ENCODE assay signal across 19 cellular contexts in the genomic region with DNA sequence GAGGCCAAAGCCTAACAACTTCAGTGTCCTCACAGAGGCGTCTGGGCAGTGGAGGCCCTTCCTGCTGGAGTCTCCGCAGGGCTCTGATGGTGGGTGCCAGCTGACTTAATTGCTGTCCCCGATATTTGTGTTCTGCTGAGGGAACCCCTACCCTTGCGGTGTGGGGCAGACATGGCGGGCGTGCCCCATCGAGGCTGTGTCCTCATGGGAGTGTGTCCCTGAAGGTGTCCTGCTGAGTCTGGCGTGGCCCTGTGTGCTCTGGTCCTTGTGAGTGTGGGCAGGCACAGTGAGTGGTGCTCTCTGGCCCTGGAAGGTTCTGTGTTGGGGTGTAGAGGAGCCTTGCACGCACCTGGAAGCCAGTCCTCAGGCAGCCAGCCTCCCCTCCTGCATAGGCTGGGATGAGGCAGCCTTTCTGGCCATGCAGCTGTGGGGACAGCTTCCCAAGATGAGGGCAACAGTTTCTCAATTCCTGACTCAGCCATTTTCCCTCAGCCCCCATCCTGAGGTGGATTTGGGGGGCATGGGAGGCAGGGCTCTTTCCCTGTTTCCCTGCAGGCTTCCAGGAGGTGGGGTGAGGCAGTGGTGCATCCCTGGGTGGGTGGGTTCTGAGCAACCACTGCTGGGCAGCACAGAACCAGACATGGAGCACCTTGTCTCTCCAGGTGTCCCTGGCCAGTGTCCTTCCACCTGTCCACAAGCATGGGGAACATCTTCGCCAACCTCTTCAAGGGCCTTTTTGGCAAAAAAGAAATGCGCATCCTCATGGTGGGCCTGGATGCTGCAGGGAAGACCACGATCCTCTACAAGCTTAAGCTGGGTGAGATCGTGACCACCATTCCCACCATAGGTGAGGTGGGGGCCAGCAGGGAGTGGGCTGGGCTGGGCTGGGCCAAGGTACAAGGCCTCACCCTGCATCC. TPM values are rescaled to one million over a fixed set of nuclear protein-coding genes. Genes with fewer than 3 reads are reported as not detected.
DNase-seq lines count a peak whose midpoint lies in the region; ATAC-seq and TF ChIP-seq lines count a peak whose summit lies in the region.
"Had no signal": no experiment of that assay in that cellular context is flagged by ENCODE, and none has a peak within 500 bp of the region (broad histone marks: within the 10 kb centered on the region; RNA-seq: fewer than 3 reads in every experiment).

No MANE protein-coding gene starts in this region.

- H3K4me2 ChIP-seq in trophoblast cell (ENCODE audit: low read length), result no peak overlapping the region

- CTCF ChIA-PET in activated CD4-positive, alpha-beta T cell treated with anti-CD3 and anti-CD28 coated beads for 36 hours (lab: Charles Lee), result no interaction called here
- CTCF ChIA-PET in GM10248 (lab: Yijun Ruan, JAX), result interaction anchor here (1.6 kb wide), 1 partner anchor 13 kb away, joined by 3 read pairs; no protein-coding TSS in a partner anchor

- peaks cover 40% of the 10 kb centered on the region for H3K79me2 ChIP-seq in trophoblast cell (ENCODE audit: control insufficient read depth, insufficient read depth, low read length, poor library complexity)

- H3K27me3 ChIP-seq in trophoblast cell (ENCODE audit: insufficient read depth, low read length), result no peaks in the 10 kb centered on the region
- H3K27me3 ChIP-seq in testis, result no peaks in the 10 kb centered on the region
- no peaks in the 10 kb centered on the region for H3K27me3 ChIP-seq in aorta (ENCODE audit: control insufficient read depth in 1 of 2, insufficient read depth in 2 of 2, low read length in 1 of 2)
- H3K27me3 ChIP-seq: gastrocnemius medialis, right atrium auricular region had no signal

- H3K4ac ChIP-seq in trophoblast cell (ENCODE audit: low read depth, low read length), result peak overlapping the region; percentile 69

- H3K27ac Mint-ChIP-seq in activated CD4-positive, alpha-beta T cell treated with anti-CD3 and anti-CD28 coated beads for 36 hours, result no peak overlapping the region
- peak overlapping the region; percentile 70 for H3K27ac Mint-ChIP-seq in central memory CD8-positive, alpha-beta T cell (ENCODE audit: low read depth)
- H3K27ac Mint-ChIP-seq: nephron had no signal

- ATAC-seq in activated CD4-positive, alpha-beta T cell treated with anti-CD3 and anti-CD28 coated beads for 36 hours, result no peak
- ATAC-seq in central memory CD8-positive, alpha-beta T cell (replicated peaks; ENCODE audit: extremely low read depth, poor library complexity, severe bottlenecking), result no peak
- no peak for ATAC-seq in aorta (ENCODE audit: low FRiP score)
- ATAC-seq: gastrocnemius medialis, Panc1, WTC11 had no signal

- DNase-seq in activated CD4-positive, alpha-beta T cell treated with anti-CD3 and anti-CD28 coated beads for 36 hours, result peak; percentile 2
- DNase-seq in activated CD4-positive, alpha-beta T cell treated with anti-CD3 and anti-CD28 coated beads, Interleukin-2, amount 50 U/mL, for 48 hours, result no peak
- DNase-seq in GM10248 (ENCODE audit: extremely low spot score), result peak; percentile 5
- DNase-seq in central memory CD8-positive, alpha-beta T cell (ENCODE audit: low spot score in 2 of 2), result no peak
- no peak for DNase-seq in trophoblast cell
- no peak for DNase-seq in testis
- no peak for DNase-seq in aorta
- DNase-seq in DMS79 treated with DMSO at 0.1 percent for 48 hours (lab: John Stamatoyannopoulos, UW), result no peak
- DNase-seq: anterior cingulate cortex; CD4-positive, alpha-beta memory T cell; mammary epithelial cell; NCI-H774; stimulated activated CD4-positive, alpha-beta T cell treated with anti-CD3 and anti-CD28 coated beads, Interleukin-1b, Interleukin-23, amount 100 ng/mL, for 48 hours had no signal

- no peak overlapping the region for H2BK120ac ChIP-seq in trophoblast cell (ENCODE audit: insufficient read depth, low read length, poor library complexity)

- peaks cover 30% of the 10 kb centered on the region for H3K4me1 Mint-ChIP-seq in activated CD4-positive, alpha-beta T cell treated with anti-CD3 and anti-CD28 coated beads for 36 hours
- peaks cover 45% of the 10 kb centered on the region for H3K4me1 Mint-ChIP-seq in central memory CD8-positive, alpha-beta T cell

- H4K8ac ChIP-seq in trophoblast cell (ENCODE audit: low read depth, low read length), result no peak overlapping the region

- intact Hi-C loops in activated CD4-positive, alpha-beta T cell treated with anti-CD3 and anti-CD28 coated beads for 36 hours (cut with DNase I, micrococcal nuclease), result no loop called here
- intact Hi-C loops in testis (cut with DNase I; ENCODE audit: low total_unique reads), result no loop called here
- intact Hi-C loops in aorta (cut with DNase I), result no loop called here

- no peak overlapping the region for H4K12ac ChIP-seq in trophoblast cell (ENCODE audit: low read depth, low read length)

- H2AK5ac ChIP-seq in trophoblast cell (ENCODE audit: low read length), result no peak overlapping the region

- no peak overlapping the region for H2AFZ ChIP-seq in trophoblast cell (ENCODE audit: insufficient read depth, low read length, poor library complexity)

- H3K36me3 Mint-ChIP-seq in activated CD4-positive, alpha-beta T cell treated with anti-CD3 and anti-CD28 coated beads for 36 hours (ENCODE audit: low read depth), result peaks cover 69% of the 10 kb centered on the region
- peaks cover 62% of the 10 kb centered on the region for H3K36me3 Mint-ChIP-seq in central memory CD8-positive, alpha-beta T cell (ENCODE audit: insufficient read depth)

- no peak for TF ChIP-seq CTCF in GM10248 (IDR thresholded peaks at IDR 0.05; ENCODE audit: control extremely low read depth, extremely low read depth, low read depth, missing control alignments)
- TF ChIP-seq CTCF in testis (IDR thresholded peaks at IDR 0.05), result no peak

- no peak overlapping the region for H2BK5ac ChIP-seq in trophoblast cell (ENCODE audit: low read depth, low read length, poor library complexity)

- no CpG with 5 or more reads among the region's 13 CpGs for WGBS in trophoblast cell (ENCODE audit: extremely low coverage, insufficient coverage, insufficient read length)
- 85 to 93% methylated on average over 2 to 13 of the region's 13 CpGs for WGBS in testis, 2 donors
- 93 to 94% methylated on average over 13 of the region's 13 CpGs for WGBS in aorta, 2 donors

- H4K91ac ChIP-seq in trophoblast cell (ENCODE audit: low read depth, low read length), result no peak overlapping the region

- H3K79me1 ChIP-seq in trophoblast cell (ENCODE audit: low read length), result no peaks in the 10 kb centered on the region

- H3K9me3 ChIP-seq in trophoblast cell (ENCODE audit: insufficient read depth, low read depth, low read length) (peaks cover 9% of the 10 kb centered on the region), testis (no peaks in the 10 kb centered on the region), aorta (ENCODE audit: control insufficient read depth, low read length) (peaks cover 2% of the 10 kb centered on the region)

- no peak overlapping the region for H3K27ac ChIP-seq in trophoblast cell (ENCODE audit: low read depth, low read length)
- no peak overlapping the region for H3K27ac ChIP-seq in testis
- no peak overlapping the region for H3K27ac ChIP-seq in aorta (ENCODE audit: low read depth in 1 of 2, low read length in 2 of 2)
- H3K27ac ChIP-seq: right atrium auricular region, thoracic aorta had no signal

- H3K4me3 ChIP-seq in trophoblast cell (ENCODE audit: low read depth, low read length) (no peak overlapping the region), testis (no peak overlapping the region), aorta (ENCODE audit: low read length in 2 of 2) (no peak overlapping the region)
- H3K4me3 ChIP-seq: gastrocnemius medialis, right atrium auricular region, thoracic aorta had no signal

- H3K9me3 Mint-ChIP-seq in activated CD4-positive, alpha-beta T cell treated with anti-CD3 and anti-CD28 coated beads for 36 hours (ENCODE audit: low read depth), result peaks cover 10% of the 10 kb centered on the region
- H3K9me3 Mint-ChIP-seq in central memory CD8-positive, alpha-beta T cell, result peaks cover 8% of the 10 kb centered on the region

- H3K36me3 ChIP-seq in trophoblast cell (ENCODE audit: control insufficient read depth in 1 of 2, insufficient read depth in 2 of 2, low read length in 2 of 2), result peaks cover 59 to 62% of the 10 kb centered on the region in 2 experiments
- H3K36me3 ChIP-seq in testis (ENCODE audit: low read depth, missing control alignments), result no peaks in the 10 kb centered on the region
- H3K36me3 ChIP-seq in aorta (ENCODE audit: control insufficient read depth in 1 of 2, insufficient read depth in 2 of 2, low read length in 1 of 2), result peaks cover 0 to 13% of the 10 kb centered on the region in 2 donors

- H3K9ac ChIP-seq in trophoblast cell (ENCODE audit: low read length), result no peak overlapping the region

- H3K27me3 Mint-ChIP-seq in activated CD4-positive, alpha-beta T cell treated with anti-CD3 and anti-CD28 coated beads for 36 hours, result no peaks in the 10 kb centered on the region
- H3K27me3 Mint-ChIP-seq in central memory CD8-positive, alpha-beta T cell, result no peaks in the 10 kb centered on the region
- H3K27me3 Mint-ChIP-seq: CD4-positive, alpha-beta memory T cell had no signal

- no peak overlapping the region for H3K4me3 Mint-ChIP-seq in activated CD4-positive, alpha-beta T cell treated with anti-CD3 and anti-CD28 coated beads for 36 hours
- H3K4me3 Mint-ChIP-seq in central memory CD8-positive, alpha-beta T cell, result no peak overlapping the region
- H3K4me3 Mint-ChIP-seq: WTC11 had no signal

- no peak for TF ChIP-seq POLR2A in testis (IDR thresholded peaks at IDR 0.05)

- no peak overlapping the region for H2BK12ac ChIP-seq in trophoblast cell (ENCODE audit: low read length)

- H3K4me1 ChIP-seq in trophoblast cell (ENCODE audit: control insufficient read depth in 1 of 2, insufficient read depth in 2 of 2, low read length in 2 of 2), result peaks cover 13 to 14% of the 10 kb centered on the region in 2 experiments
- peaks cover 3% of the 10 kb centered on the region for H3K4me1 ChIP-seq in testis
- no peaks in the 10 kb centered on the region for H3K4me1 ChIP-seq in aorta (ENCODE audit: control insufficient read depth in 1 of 2, insufficient read depth in 2 of 2, low read length in 2 of 2)

- POLR2A ChIA-PET in activated CD4-positive, alpha-beta T cell treated with anti-CD3 and anti-CD28 coated beads for 36 hours (lab: Charles Lee), result interaction anchor here (0.7 to 1.4 kb wide), 2 partner anchors 9 to 14 kb away, joined by 3 read pairs; partner anchors contain the start of gene ARF1
- POLR2A ChIA-PET in GM10248 (lab: Yijun Ruan, JAX), result no interaction called here

- H3K18ac ChIP-seq in trophoblast cell (ENCODE audit: low read length), result no peak overlapping the region

- no peak overlapping the region for H3K23ac ChIP-seq in trophoblast cell (ENCODE audit: low read length)

- H3K14ac ChIP-seq in trophoblast cell (ENCODE audit: low read length), result no peak overlapping the region

RNA-seq across cellular contexts. Expression of gene C1orf35, which starts 6.5 kb away (rescaled TPM):
- 10 to 100 TPM; 14.6 to 22.5 TPM for total RNA-seq in activated CD4-positive, alpha-beta T cell treated with anti-CD3 and anti-CD28 coated beads for 36 hours
- polyA plus RNA-seq in trophoblast cell (2013), result 17.6 and 18.1 TPM in 2 replicates
- total RNA-seq in testis (10 to 100 TPM; 19.4 to 25.0 TPM), aorta (10 to 100 TPM in 1 of 2 donors, 1 to 10 TPM in 1; 7.9 to 11.4 TPM)
- polyA plus RNA-seq in testis (ENCODE audit: insufficient read depth, low read depth, low replicate concordance) (11.3 TPM), aorta (10 to 100 TPM in 1 of 2 donors, 1 to 10 TPM in 1; 3.6 to 36.2 TPM)

RNA-seq across cellular contexts. Expression of gene MRPL55, which starts 12.4 kb away (rescaled TPM):
- 10 to 100 TPM; 51.0 to 57.7 TPM for total RNA-seq in activated CD4-positive, alpha-beta T cell treated with anti-CD3 and anti-CD28 coated beads for 36 hours
- 87.0 and 91.4 TPM in 2 replicates for polyA plus RNA-seq in trophoblast cell (2013)
- total RNA-seq in testis (100 to 1,000 TPM; 102 to 121 TPM), aorta (10 to 100 TPM; 27.4 to 35.4 TPM)
- polyA plus RNA-seq in testis (ENCODE audit: insufficient read depth, low read depth, low replicate concordance) (63.1 TPM), aorta (100 to 1,000 TPM in 1 of 2 donors, 10 to 100 TPM in 1; 41.8 to 152 TPM)

RNA-seq across cellular contexts. Expression of gene ARF1, which starts 14.2 kb away (rescaled TPM):
- 100 to 1,000 TPM; 325 to 337 TPM for total RNA-seq in activated CD4-positive, alpha-beta T cell treated with anti-CD3 and anti-CD28 coated beads for 36 hours
- polyA plus RNA-seq in trophoblast cell (2013), result 489 and 490 TPM in 2 replicates
- total RNA-seq in testis (100 to 1,000 TPM; 426 to 488 TPM), aorta (100 to 1,000 TPM; 291 to 356 TPM)
- polyA plus RNA-seq in testis (ENCODE audit: insufficient read depth, low read depth, low replicate concordance) (637 TPM), aorta (100 to 1,000 TPM; 232 to 349 TPM)

RNA-seq across cellular contexts. Expression of gene GUK1, which starts 43.4 kb away (rescaled TPM):
- 100 to 1,000 TPM; 196 to 270 TPM for total RNA-seq in activated CD4-positive, alpha-beta T cell treated with anti-CD3 and anti-CD28 coated beads for 36 hours
- 235 and 242 TPM in 2 replicates for polyA plus RNA-seq in trophoblast cell (2013)
- total RNA-seq in testis, result 100 to 1,000 TPM; 298 to 343 TPM
- polyA plus RNA-seq in testis (ENCODE audit: insufficient read depth, low read depth, low replicate concordance), result 236 TPM
- total RNA-seq in aorta, result 100 to 1,000 TPM; 247 to 248 TPM
- 100 to 1,000 TPM; 660 to 973 TPM for polyA plus RNA-seq in aorta

RNA-seq across cellular contexts. Expression of gene GJC2, which starts 53.1 kb away (rescaled TPM):
- total RNA-seq in activated CD4-positive, alpha-beta T cell treated with anti-CD3 and anti-CD28 coated beads for 36 hours, result under 1 TPM in 1 of 2 experiments, not detected in 1; 0.64 TPM
- polyA plus RNA-seq in trophoblast cell (2013), result 0.38 and 0.51 TPM in 2 replicates
- 1 to 10 TPM; 2.0 to 4.2 TPM for total RNA-seq in testis
- 2.6 TPM for polyA plus RNA-seq in testis (ENCODE audit: insufficient read depth, low read depth, low replicate concordance)
- total RNA-seq in aorta, result 1 to 10 TPM; 4.3 to 4.5 TPM
- under 1 TPM; 0.50 to 0.87 TPM for polyA plus RNA-seq in aorta
- polyA plus RNA-seq: CD4-positive, alpha-beta memory T cell had no signal

Comparison
In these comparisons a context has a peak if more than half of its experiments do, and no peak if none do; other contexts are left out.
1. DNase-seq: peak in activated CD4-positive, alpha-beta T cell treated with anti-CD3 and anti-CD28 coated beads for 36 hours (single experiment) and GM10248 (single experiment); none in activated CD4-positive, alpha-beta T cell treated with anti-CD3 and anti-CD28 coated beads, Interleukin-2, amount 50 U/mL, for 48 hours (0 of 2), central memory CD8-positive, alpha-beta T cell (0 of 2), trophoblast cell (0 of 2), testis (single experiment), aorta (0 of 2) and DMS79 treated with DMSO at 0.1 percent for 48 hours (single experiment).